ENCODE assay signal across 8 cellular contexts in the genomic region with DNA sequence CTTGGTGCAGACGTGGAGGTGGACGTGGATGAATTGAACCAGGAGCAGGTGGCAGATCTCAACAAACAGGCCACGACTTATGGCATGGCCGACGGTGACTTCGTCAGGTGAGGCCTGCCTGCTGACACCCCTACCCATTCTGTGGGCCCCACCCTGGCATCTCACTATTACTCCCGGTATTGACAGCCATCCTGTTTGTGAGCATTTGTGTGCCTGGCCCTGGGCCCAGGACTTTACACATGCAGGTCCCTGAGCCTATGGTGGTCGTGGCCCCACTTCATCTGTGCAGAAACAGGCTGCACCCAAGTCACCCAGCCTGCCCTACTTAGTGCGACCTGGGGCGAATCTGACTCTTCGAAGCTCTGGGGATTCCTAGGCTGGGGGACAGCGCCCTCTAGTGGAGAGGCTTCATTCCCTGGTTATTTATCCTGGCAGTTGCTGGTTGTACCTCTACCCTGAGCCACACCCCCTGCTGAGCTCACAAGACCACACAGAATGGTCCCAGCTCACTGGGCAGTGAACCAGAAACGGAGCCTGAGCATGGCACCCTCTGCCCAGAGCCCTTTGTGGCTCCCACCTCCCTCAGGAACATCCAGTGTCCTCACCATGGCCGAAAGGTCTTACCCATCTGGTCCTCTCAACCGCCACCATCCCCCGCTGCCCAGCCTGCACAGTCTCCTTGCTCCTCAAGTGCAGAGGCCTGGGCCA. TPM values are rescaled to one million over a fixed set of nuclear protein-coding genes. Genes with fewer than 3 reads are reported as not detected.
DNase-seq lines count a peak whose midpoint lies in the region; ATAC-seq, FAIRE-seq and TF ChIP-seq lines count a peak whose summit lies in the region.

No MANE protein-coding gene starts in this region.

- H3K36me3 ChIP-seq in left lung: peaks cover 0 to 100% of the 10 kb centered on the region in 2 donors

- H3K27me3 ChIP-seq in left lung: no peaks in the 10 kb centered on the region

- H3K4me1 ChIP-seq in left lung: no peaks in the 10 kb centered on the region

- FAIRE-seq in H54 (lab: Jason Lieb, UNC): no peak

- no peaks in the 10 kb centered on the region for H3K9me3 Mint-ChIP-seq in activated CD4-positive, alpha-beta T cell treated with anti-CD3 and anti-CD28 coated beads, Interleukin-2, amount 10 ng/mL, durations not matched to agents 24 days and 14 days
- no peaks in the 10 kb centered on the region for H3K9me3 Mint-ChIP-seq in chondrocyte (ENCODE audit: low read depth)

- no peak overlapping the region for H3K4me3 Mint-ChIP-seq in activated CD4-positive, alpha-beta T cell treated with anti-CD3 and anti-CD28 coated beads, Interleukin-2, amount 10 ng/mL, durations not matched to agents 24 days and 14 days
- H3K4me3 Mint-ChIP-seq in chondrocyte (ENCODE audit: unreplicated experiment): no peak overlapping the region

- peaks cover 61% of the 10 kb centered on the region for H3K36me3 Mint-ChIP-seq in activated CD4-positive, alpha-beta T cell treated with anti-CD3 and anti-CD28 coated beads, Interleukin-2, amount 10 ng/mL, durations not matched to agents 24 days and 14 days (ENCODE audit: low read depth)
- H3K36me3 Mint-ChIP-seq in chondrocyte (ENCODE audit: low read depth): peaks cover 36% of the 10 kb centered on the region

- no peaks in the 10 kb centered on the region for H3K27me3 Mint-ChIP-seq in activated CD4-positive, alpha-beta T cell treated with anti-CD3 and anti-CD28 coated beads, Interleukin-2, amount 10 ng/mL, durations not matched to agents 24 days and 14 days
- H3K27me3 Mint-ChIP-seq in chondrocyte (ENCODE audit: low read depth): no peaks in the 10 kb centered on the region

- TF ChIP-seq CTCF in C4-2B (conservative IDR thresholded peaks at IDR 0.05) (peak; percentile 83), chondrocyte (IDR thresholded peaks at IDR 0.05) (peak; percentile 90), left lung (IDR thresholded peaks at IDR 0.05) (peak; percentile 74 to 81)

- H3K27ac Mint-ChIP-seq in activated CD4-positive, alpha-beta T cell treated with anti-CD3 and anti-CD28 coated beads, Interleukin-2, amount 10 ng/mL, durations not matched to agents 24 days and 14 days: no peak overlapping the region
- no peak overlapping the region for H3K27ac Mint-ChIP-seq in chondrocyte (ENCODE audit: unreplicated experiment)

- DNase-seq in H54 (ENCODE audit: insufficient read length, low spot score) (peak; percentile 70), NCI-H446 treated with DMSO at 0.1 percent for 48 hours (lab: John Stamatoyannopoulos, UW) (peak; percentile 19), chondrocyte (ENCODE audit: low spot score) (no peak), left lung (peak in 1 of 2 donors; percentile 51)
- DNase-seq in activated CD4-positive, alpha-beta T cell treated with anti-CD3 and anti-CD28 coated beads, Interleukin-2, amount 10 ng/mL, durations not matched to agents 24 days and 14 days: peak; percentile 95
- DNase-seq in stimulated activated CD4-positive, alpha-beta T cell treated with anti-CD3 and anti-CD28 coated beads, TNF-alpha, amount 100 ng/mL, for 1 hour (ENCODE audit: low read depth in 3 of 3, low spot score in 1 of 3): peak; percentile 62 to 77 (median 70)

- H3K4me1 Mint-ChIP-seq in activated CD4-positive, alpha-beta T cell treated with anti-CD3 and anti-CD28 coated beads, Interleukin-2, amount 10 ng/mL, durations not matched to agents 24 days and 14 days: peaks cover 4% of the 10 kb centered on the region
- H3K4me1 Mint-ChIP-seq in chondrocyte (ENCODE audit: low read depth): peaks cover 4% of the 10 kb centered on the region

- H3K4me3 ChIP-seq in left lung: no peak overlapping the region

- ATAC-seq in left lung: peak; percentile 87
- ATAC-seq in GM19035 (IDR thresholded peaks at IDR 0.05; ENCODE audit: unreplicated experiment): no peak

- H3K27ac ChIP-seq in C4-2B (no peak overlapping the region), left lung (no peak overlapping the region)

- intact Hi-C loops in activated CD4-positive, alpha-beta T cell treated with anti-CD3 and anti-CD28 coated beads, Interleukin-2, amount 10 ng/mL, durations not matched to agents 24 days and 14 days (cut with micrococcal nuclease): loop anchor here (1.0 to 2.0 kb wide), 2 partner anchors 21 to 70 kb away; partner anchors contain the start of gene CLASRP
- intact Hi-C loops in left lung (cut with DNase I): no loop called here

- TF ChIP-seq POLR2A in H54 (IDR thresholded peaks at IDR 0.05; ENCODE audit: low read depth, low read length): no peak

- no peaks in the 10 kb centered on the region for H3K9me3 ChIP-seq in left lung

RNA-seq across cellular contexts. Expression of gene ZNF296, which starts 16.9 kb away (rescaled TPM):
- 4.7 and 5.3 TPM in 2 replicates for total RNA-seq in activated CD4-positive, alpha-beta T cell treated with anti-CD3 and anti-CD28 coated beads, Interleukin-2, amount 10 ng/mL, durations not matched to agents 24 days and 14 days
- total RNA-seq in chondrocyte (0.12 to 0.58 TPM (median 0.49 TPM) in 3 replicates), left lung (1 to 10 TPM; 1.4 to 2.0 TPM)

RNA-seq across cellular contexts. Expression of gene GEMIN7, which starts 19.6 kb away (rescaled TPM):
- total RNA-seq in activated CD4-positive, alpha-beta T cell treated with anti-CD3 and anti-CD28 coated beads, Interleukin-2, amount 10 ng/mL, durations not matched to agents 24 days and 14 days: 51.5 and 54.3 TPM in 2 replicates
- total RNA-seq in chondrocyte: 14.7 to 21.7 TPM (median 17.8 TPM) in 3 replicates
- 10 to 100 TPM; 20.9 to 24.0 TPM for total RNA-seq in left lung

RNA-seq across cellular contexts. Expression of gene CLASRP, which starts 20.6 kb away (rescaled TPM):
- total RNA-seq in activated CD4-positive, alpha-beta T cell treated with anti-CD3 and anti-CD28 coated beads, Interleukin-2, amount 10 ng/mL, durations not matched to agents 24 days and 14 days: 107 and 111 TPM in 2 replicates
- total RNA-seq in chondrocyte (43.4 to 63.6 TPM (median 49.1 TPM) in 3 replicates), left lung (10 to 100 TPM; 62.9 to 77.5 TPM)

RNA-seq across cellular contexts. Expression of gene PPP1R37, which starts 33.6 kb away (rescaled TPM):
- 20.3 and 21.8 TPM in 2 replicates for total RNA-seq in activated CD4-positive, alpha-beta T cell treated with anti-CD3 and anti-CD28 coated beads, Interleukin-2, amount 10 ng/mL, durations not matched to agents 24 days and 14 days
- total RNA-seq in chondrocyte: 23.9 to 30.2 TPM (median 24.0 TPM) in 3 replicates
- total RNA-seq in left lung: 10 to 100 TPM; 26.8 to 29.8 TPM

RNA-seq across cellular contexts. Expression of gene RELB, which starts 58.1 kb away (rescaled TPM):
- total RNA-seq in activated CD4-positive, alpha-beta T cell treated with anti-CD3 and anti-CD28 coated beads, Interleukin-2, amount 10 ng/mL, durations not matched to agents 24 days and 14 days: 67.6 and 72.7 TPM in 2 replicates
- 7.4 to 11.0 TPM (median 9.8 TPM) in 3 replicates for total RNA-seq in chondrocyte
- 10 to 100 TPM; 13.2 to 18.7 TPM for total RNA-seq in left lung
